ENCODE assay signal across 9 cellular contexts in genomic region chr2:105168543-105168942, GRCh38.
"Had no signal": no experiment of that assay in that cellular context is flagged by ENCODE, and none has a peak within 500 bp of the region (broad histone marks: within the 10 kb centered on the region; RNA-seq: fewer than 3 reads in every experiment).

No MANE protein-coding gene starts in this region.

- H3K4me3 Mint-ChIP-seq: IgD-negative memory B cell had no signal

- ATAC-seq: K562 had no signal

- H3K27ac Mint-ChIP-seq: IgD-negative memory B cell had no signal

- H3K27ac ChIP-seq: HL-60, KMS-11 had no signal

- DNase-seq: IMR-90, Karpas-422, KBM-7, KG1 had no signal

- H3K4me3 ChIP-seq: K562 had no signal

- H3K9ac ChIP-seq: KMS-11 had no signal

- H3K4me2 ChIP-seq: KMS-11 had no signal

- FAIRE-seq: HTR-8/SVneo, K562 had no signal
